Comparison of ENCODE assay signal across 28 cellular contexts in genomic region chr2:9965119-9965822, GRCh38. TPM values are rescaled to one million over a fixed set of nuclear protein-coding genes. Genes with fewer than 3 reads are reported as not detected.
DNase-seq lines count a peak whose midpoint lies in the region; ATAC-seq, FAIRE-seq and TF ChIP-seq lines count a peak whose summit lies in the region.
"Had no signal": no experiment of that assay in that cellular context is flagged by ENCODE, and none has a peak within 500 bp of the region (broad histone marks: within the 10 kb centered on the region; RNA-seq: fewer than 3 reads in every experiment).

No MANE protein-coding gene starts in this region.

- no peak for DNase-seq in CD4-positive, alpha-beta T cell
- peak; percentile 26 for DNase-seq in RPMI8226
- DNase-seq in central memory CD4-positive, alpha-beta T cell = peak; percentile 8
- no peak for DNase-seq in RCC 7860 (ENCODE audit: low spot score)
- DNase-seq in foreskin fibroblast = no peak
- DNase-seq in mesenteric fat pad (ENCODE audit: low spot score) = no peak
- DNase-seq: activated CD4-positive, alpha-beta T cell treated with anti-CD3 and anti-CD28 coated beads, Interleukin-2, amount 50 U/mL, for 1 hour; activated CD8-positive, alpha-beta memory T cell treated with anti-CD3 and anti-CD28 coated beads, Interleukin-2, amount 50 U/mL, for 48 hours; activated gamma-delta T cell treated with Interleukin-2 at 50 U/mL for 16 hours; anterior cingulate cortex; colonic mucosa; effector memory CD4-positive, alpha-beta T cell; GOT3; heart left ventricle; Kasumi-1; lower lobe of right lung; NCI-H1694 treated with DMSO at 0.1 percent for 48 hours; OCI-M1; ovary; small intestine; stimulated activated CD8-positive, alpha-beta memory T cell treated with anti-CD3 and anti-CD28 coated beads, Interleukin-4, amount 100 ng/mL, for 48 hours; T-helper 9 cell; trophoblast cell had no signal

- no peak overlapping the region for H3K27ac Mint-ChIP-seq in CD4-positive, alpha-beta T cell

- peak overlapping the region; percentile 6; the same call in 1 of the 2 replicates for H3K4me2 ChIP-seq in DOHH2 (ENCODE audit: low read length)

- TF ChIP-seq CTCF in CD4-positive, alpha-beta T cell (IDR thresholded peaks at IDR 0.05) = no peak
- TF ChIP-seq CTCF in DOHH2 (IDR thresholded peaks at IDR 0.05; ENCODE audit: low read depth, low read length, poor library complexity, severe bottlenecking) (no peak), foreskin fibroblast (IDR thresholded peaks at IDR 0.05; ENCODE audit: low read depth, low read length) (no peak)

- CTCF ChIA-PET in CD4-positive, alpha-beta T cell (lab: Charles Lee) = interaction anchor here (1.4 kb wide), 1 partner anchor 19 kb away, joined by 4 read pairs; no protein-coding TSS in a partner anchor

- H3F3A ChIP-seq in DOHH2 (ENCODE audit: control insufficient read depth, insufficient read depth) = peaks cover 6% of the 10 kb centered on the region; the same call in 1 of the 2 replicates

- FAIRE-seq in RCC 7860 (lab: Jason Lieb, UNC) = no peak
- FAIRE-seq: GM12892, HepG2, small intestine had no signal

- H3K27me3 ChIP-seq in CD4-positive, alpha-beta T cell (ENCODE audit: control insufficient read depth, insufficient read depth, low read length) = no peaks in the 10 kb centered on the region
- no peaks in the 10 kb centered on the region for H3K27me3 ChIP-seq in DOHH2 (ENCODE audit: control insufficient read depth, low read length)
- H3K27me3 ChIP-seq: colonic mucosa, heart left ventricle, ovary had no signal

- H3K27me3 Mint-ChIP-seq in CD4-positive, alpha-beta T cell = no peaks in the 10 kb centered on the region

- no peak overlapping the region for H3K27ac ChIP-seq in CD4-positive, alpha-beta T cell (ENCODE audit: low read depth, low read length)
- H3K27ac ChIP-seq in DOHH2 (ENCODE audit: low read depth, low read length) = no peak overlapping the region
- H3K27ac ChIP-seq: colonic mucosa, heart left ventricle, lower lobe of right lung, ovary, VCaP had no signal

- no peaks in the 10 kb centered on the region for H4K20me1 ChIP-seq in DOHH2 (ENCODE audit: control insufficient read depth, insufficient read depth, low read depth, low read length)

- POLR2A ChIA-PET in CD4-positive, alpha-beta T cell (lab: Charles Lee) = no interaction called here

- no peak overlapping the region for H3K4me3 ChIP-seq in DOHH2 (ENCODE audit: low read length)
- H3K4me3 ChIP-seq in foreskin fibroblast (ENCODE audit: low read depth in 1 of 2, low read length in 2 of 2) = no peak overlapping the region
- H3K4me3 ChIP-seq: colonic mucosa, heart left ventricle, lower lobe of right lung, ovary had no signal

- no peaks in the 10 kb centered on the region for H3K9me3 Mint-ChIP-seq in CD4-positive, alpha-beta T cell

- intact Hi-C loops in CD4-positive, alpha-beta T cell (cut with DNase I, micrococcal nuclease) = no loop called here

- no peaks in the 10 kb centered on the region for H3K36me3 Mint-ChIP-seq in CD4-positive, alpha-beta T cell (ENCODE audit: low read depth)

- H3K79me2 ChIP-seq in DOHH2 (ENCODE audit: control insufficient read depth, low read length) = no peaks in the 10 kb centered on the region

- no peaks in the 10 kb centered on the region for H3K9me2 ChIP-seq in DOHH2 (replicated peaks; ENCODE audit: control insufficient read depth, low read length)

- H3K4me1 Mint-ChIP-seq in CD4-positive, alpha-beta T cell (ENCODE audit: low read depth) = peaks cover 11% of the 10 kb centered on the region

- H3K4me1 ChIP-seq in DOHH2 (ENCODE audit: control insufficient read depth, low read length) = peaks cover 62% of the 10 kb centered on the region
- H3K4me1 ChIP-seq: colonic mucosa had no signal

- peak; percentile 58 for ATAC-seq in CD4-positive, alpha-beta T cell (ENCODE audit: poor library complexity)
- ATAC-seq: heart left ventricle, HepG2, lower lobe of right lung, SK-N-SH treated with all-trans-retinoic acid at 6 μM for 48 hours had no signal

- peaks cover 6% of the 10 kb centered on the region; the same call in 1 of the 2 replicates for H3K36me3 ChIP-seq in DOHH2 (ENCODE audit: control insufficient read depth, low read length)
- H3K36me3 ChIP-seq: colonic mucosa, ovary had no signal

- H3K9me3 ChIP-seq in CD4-positive, alpha-beta T cell (ENCODE audit: control insufficient read depth, low read length) = no peaks in the 10 kb centered on the region
- H3K9me3 ChIP-seq in DOHH2 (ENCODE audit: control insufficient read depth, insufficient read depth, low read length) = no peaks in the 10 kb centered on the region
- H3K9me3 ChIP-seq: colonic mucosa, heart left ventricle, lower lobe of right lung, ovary had no signal

- H3K4me3 Mint-ChIP-seq in CD4-positive, alpha-beta T cell = peak overlapping the region; percentile 55

RNA-seq across cellular contexts. Expression of gene GRHL1, which starts 13.8 kb away (rescaled TPM):
- under 1 TPM; 0.28 to 0.38 TPM for total RNA-seq in CD4-positive, alpha-beta T cell
- 18.0 TPM for total RNA-seq in mesenteric fat pad

Comparison
In these comparisons a context has a peak if more than half of its experiments do, and no peak if none do; other contexts are left out.
1. DNase-seq: peak in RPMI8226 (single experiment) and central memory CD4-positive, alpha-beta T cell (single experiment); none in CD4-positive, alpha-beta T cell (0 of 10), RCC 7860 (single experiment), foreskin fibroblast (0 of 2) and mesenteric fat pad (single experiment).
2. RNA of gene GRHL1, which starts 13.8 kb away (total RNA-seq): 18.0 TPM in mesenteric fat pad (single experiment); 0.28 to 0.38 TPM in CD4-positive, alpha-beta T cell; every median in the first group is over 10 times any median in the second.